8 cellular contexts compared by ENCODE assay signal in the genomic region with DNA sequence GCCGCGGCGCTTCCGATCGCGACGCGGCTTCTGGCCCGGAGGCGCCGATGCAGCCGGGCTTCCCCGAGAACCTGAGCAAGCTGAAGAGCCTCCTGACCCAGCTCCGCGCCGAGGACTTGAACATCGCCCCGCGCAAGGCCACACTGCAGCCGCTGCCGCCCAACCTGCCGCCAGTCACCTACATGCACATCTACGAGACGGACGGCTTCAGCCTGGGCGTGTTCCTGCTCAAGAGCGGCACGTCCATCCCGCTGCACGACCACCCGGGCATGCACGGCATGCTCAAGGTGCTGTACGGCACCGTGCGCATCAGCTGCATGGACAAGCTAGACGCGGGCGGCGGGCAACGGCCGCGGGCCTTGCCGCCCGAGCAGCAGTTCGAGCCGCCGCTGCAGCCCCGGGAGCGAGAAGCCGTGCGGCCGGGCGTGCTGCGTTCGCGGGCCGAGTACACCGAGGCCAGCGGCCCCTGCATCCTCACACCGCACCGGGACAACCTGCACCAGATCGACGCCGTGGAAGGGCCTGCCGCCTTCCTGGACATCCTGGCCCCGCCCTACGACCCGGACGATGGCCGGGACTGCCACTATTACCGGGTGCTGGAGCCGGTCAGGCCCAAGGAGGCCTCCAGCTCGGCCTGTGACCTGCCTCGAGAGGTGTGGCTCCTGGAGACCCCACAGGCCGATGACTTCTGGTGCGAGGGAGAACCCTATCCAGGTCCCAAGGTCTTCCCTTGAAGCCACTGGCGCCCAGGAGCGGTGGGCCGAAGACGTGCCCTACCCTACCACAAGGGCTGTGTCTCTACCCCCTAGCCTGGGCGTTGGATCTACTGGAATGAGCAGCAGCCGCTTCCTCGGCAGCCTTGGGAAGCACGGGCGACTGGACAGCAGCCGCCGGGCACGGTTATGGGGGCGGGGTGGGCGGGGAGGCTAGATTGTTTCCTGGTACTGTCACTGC. TPM values are rescaled to one million over a fixed set of nuclear protein-coding genes. Genes with fewer than 3 reads are reported as not detected.
DNase-seq lines count a peak whose midpoint lies in the region; ATAC-seq, FAIRE-seq and TF ChIP-seq lines count a peak whose summit lies in the region.

No MANE protein-coding gene starts in this region.

- H3K36me3 ChIP-seq in endothelial cell of umbilical vein (ENCODE audit: control insufficient read depth in 2 of 2, extremely low read depth in 1 of 2, insufficient read depth in 2 of 2, low read length in 2 of 2) (no peaks in the 10 kb centered on the region), mucosa of stomach (ENCODE audit: control insufficient read depth, insufficient read depth, low read length) (no peaks in the 10 kb centered on the region), upper lobe of left lung (peaks cover 0 to 5% (median 0%) of the 10 kb centered on the region in 4 donors)

- no peaks in the 10 kb centered on the region for H3K9me3 ChIP-seq in endothelial cell of umbilical vein (replicated peaks; ENCODE audit: control insufficient read depth, insufficient read depth, low read length)
- no peaks in the 10 kb centered on the region for H3K9me3 ChIP-seq in mucosa of stomach (ENCODE audit: control insufficient read depth, low read length)
- no peaks in the 10 kb centered on the region for H3K9me3 ChIP-seq in upper lobe of left lung

- H3K27ac ChIP-seq in endothelial cell of umbilical vein (ENCODE audit: insufficient read depth, low read depth, low read length) (peak overlapping the region; percentile 87), upper lobe of left lung (peak overlapping the region; percentile 93 to 96 (median 94))

- no peaks in the 10 kb centered on the region for H3K9me3 Mint-ChIP-seq in activated CD4-positive, alpha-beta T cell treated with anti-CD3 and anti-CD28 coated beads, Interleukin-2, amount 10 ng/mL, durations not matched to agents 24 days and 14 days

- H3K79me2 ChIP-seq in endothelial cell of umbilical vein (ENCODE audit: control insufficient read depth, insufficient read depth, low read length) = peaks cover 23% of the 10 kb centered on the region

- no peaks in the 10 kb centered on the region for H3K9me1 ChIP-seq in endothelial cell of umbilical vein (replicated peaks; ENCODE audit: control insufficient read depth, extremely low read depth, insufficient read depth, low read length)

- ATAC-seq in GM19463 (IDR thresholded peaks at IDR 0.05; ENCODE audit: unreplicated experiment) = peak; percentile 5
- ATAC-seq in upper lobe of left lung (ENCODE audit: low FRiP score in 2 of 2) = peak; percentile 41 to 45

- intact Hi-C loops in activated CD4-positive, alpha-beta T cell treated with anti-CD3 and anti-CD28 coated beads, Interleukin-2, amount 10 ng/mL, durations not matched to agents 24 days and 14 days (cut with micrococcal nuclease) = loop anchor here (1.0 kb wide), 1 partner anchor 11 kb away; the partner anchor contains the start of gene EGR2
- intact Hi-C loops in endothelial cell of umbilical vein (cut with micrococcal nuclease) = no loop called here

- peaks cover 39% of the 10 kb centered on the region for H3K4me1 Mint-ChIP-seq in activated CD4-positive, alpha-beta T cell treated with anti-CD3 and anti-CD28 coated beads, Interleukin-2, amount 10 ng/mL, durations not matched to agents 24 days and 14 days

- H3K4me2 ChIP-seq in endothelial cell of umbilical vein (ENCODE audit: insufficient read depth, low read length) = peak overlapping the region; percentile 72

- H2AFZ ChIP-seq in endothelial cell of umbilical vein (ENCODE audit: low read depth, low read length) = peak overlapping the region; percentile 99

- POLR2A ChIA-PET in endothelial cell of umbilical vein (lab: Charles Lee) = no interaction called here

- peak overlapping the region; percentile 99 for H3K4me3 Mint-ChIP-seq in activated CD4-positive, alpha-beta T cell treated with anti-CD3 and anti-CD28 coated beads, Interleukin-2, amount 10 ng/mL, durations not matched to agents 24 days and 14 days

- peak; percentile 24 for FAIRE-seq in endothelial cell of umbilical vein (lab: Jason Lieb, UNC)

- 8 to 37% methylated on average over 4 to 41 of the region's 90 CpGs for WGBS in upper lobe of left lung, 2 donors

- peak overlapping the region; percentile 91 for H3K27ac Mint-ChIP-seq in activated CD4-positive, alpha-beta T cell treated with anti-CD3 and anti-CD28 coated beads, Interleukin-2, amount 10 ng/mL, durations not matched to agents 24 days and 14 days

- no peak for TF ChIP-seq EP300 in upper lobe of left lung (IDR thresholded peaks at IDR 0.05)

- H3K27me3 ChIP-seq in endothelial cell of umbilical vein (ENCODE audit: control insufficient read depth in 2 of 2, insufficient read depth in 2 of 2, low read length in 2 of 2) (peaks cover 4 to 5% of the 10 kb centered on the region in 2 experiments), mucosa of stomach (ENCODE audit: control insufficient read depth, insufficient read depth, low read length) (peaks cover 3% of the 10 kb centered on the region), upper lobe of left lung (no peaks in the 10 kb centered on the region)

- DNase-seq in CMK (ENCODE audit: low read depth) (peak; percentile 17), HK-2 (ENCODE audit: unreplicated experiment) (peak; percentile 79), endothelial cell of umbilical vein (ENCODE audit: low read depth, low spot score) (peak; percentile 51), upper lobe of left lung (peak; percentile 44 to 89)
- DNase-seq in activated CD4-positive, alpha-beta T cell treated with anti-CD3 and anti-CD28 coated beads, Interleukin-2, amount 10 ng/mL, durations not matched to agents 24 days and 14 days = no peak
- DNase-seq in effector CD4-positive, alpha-beta T cell = no peak

- no peaks in the 10 kb centered on the region for H4K20me1 ChIP-seq in endothelial cell of umbilical vein (replicated peaks; ENCODE audit: control insufficient read depth, extremely low read depth, insufficient read depth, low read length)

- BruUV-seq in endothelial cell of umbilical vein (replicated peaks; lab: Mats Ljungman, UMichigan) = no TSS peak

- CTCF ChIA-PET in endothelial cell of umbilical vein (lab: Charles Lee) = interaction anchor here (1.0 to 4.5 kb wide), 7 partner anchors 11 to 278 kb away, joined by 3 to 36 read pairs (median 9); partner anchors contain the start of gene EGR2

- TF ChIP-seq CTCF in endothelial cell of umbilical vein (IDR thresholded peaks at IDR 0.05; ENCODE audit: extremely low read depth in 1 of 2, insufficient read depth in 1 of 2, low read depth in 1 of 2, low read length in 2 of 2) (no peak), upper lobe of left lung (IDR thresholded peaks at IDR 0.05) (no peak)

- H3K4me3 ChIP-seq in endothelial cell of umbilical vein (replicated peaks in 1 of 3; ENCODE audit: insufficient read depth in 1 of 3, low read depth in 1 of 3, low read length in 3 of 3) = peak overlapping the region; percentile 45 to 73 (median 70)
- H3K4me3 ChIP-seq in mucosa of stomach (ENCODE audit: low read length) = peak overlapping the region; percentile 89
- peak overlapping the region; percentile 30 to 99 (median 88) for H3K4me3 ChIP-seq in upper lobe of left lung

- peaks cover 18% of the 10 kb centered on the region for H3K4me1 ChIP-seq in endothelial cell of umbilical vein (ENCODE audit: control insufficient read depth, extremely low read depth, insufficient read depth, low read length)
- peaks cover 19% of the 10 kb centered on the region for H3K4me1 ChIP-seq in mucosa of stomach (ENCODE audit: control insufficient read depth, insufficient read depth, low read length)
- peaks cover 21 to 41% (median 24%) of the 10 kb centered on the region in 4 donors for H3K4me1 ChIP-seq in upper lobe of left lung

- H3K36me3 Mint-ChIP-seq in activated CD4-positive, alpha-beta T cell treated with anti-CD3 and anti-CD28 coated beads, Interleukin-2, amount 10 ng/mL, durations not matched to agents 24 days and 14 days (ENCODE audit: low read depth) = peaks cover 49% of the 10 kb centered on the region

- TF ChIP-seq POLR2A in endothelial cell of umbilical vein (IDR thresholded peaks at IDR 0.05; ENCODE audit: low read depth, low read length) = no peak
- peak in 1 of 4 donors; percentile 1 for TF ChIP-seq POLR2A in upper lobe of left lung (IDR thresholded peaks at IDR 0.05)

- no peak overlapping the region for H3K9ac ChIP-seq in endothelial cell of umbilical vein (replicated peaks; ENCODE audit: extremely low read depth, insufficient read depth, low read length)
- peak overlapping the region; percentile 84 for H3K9ac ChIP-seq in mucosa of stomach (ENCODE audit: low read length)

- H3K27me3 Mint-ChIP-seq in activated CD4-positive, alpha-beta T cell treated with anti-CD3 and anti-CD28 coated beads, Interleukin-2, amount 10 ng/mL, durations not matched to agents 24 days and 14 days = peaks cover 6% of the 10 kb centered on the region

- dilution Hi-C loops in endothelial cell of umbilical vein (cut with MboI; ENCODE audit: extremely low pct_ligation_motif_present, low sequenced_read_pairs) = no loop called here

RNA-seq across cellular contexts. Expression of gene ADO, which starts 0.9 kb away (rescaled TPM):
- total RNA-seq in activated CD4-positive, alpha-beta T cell treated with anti-CD3 and anti-CD28 coated beads, Interleukin-2, amount 10 ng/mL, durations not matched to agents 24 days and 14 days = 43.6 and 43.8 TPM in 2 replicates
- total RNA-seq in endothelial cell of umbilical vein (14.1 and 14.5 TPM in 2 replicates), upper lobe of left lung (10 to 100 TPM in 5 of 6 donors, 1 to 10 TPM in 1; 7.3 to 27.5 (median 19.2) TPM)
- polyA plus RNA-seq in endothelial cell of umbilical vein = 6.5 and 8.2 TPM in 2 replicates
- 5.2 and 6.1 TPM in 2 replicates for polyA plus RNA-seq in endothelial cell of umbilical vein (2011; cell fraction: cytosol; rRNA removed)
- 2.9 and 3.8 TPM in 2 replicates for polyA plus RNA-seq in endothelial cell of umbilical vein (2011; cell fraction: nucleus; rRNA removed)
- polyA plus RNA-seq in endothelial cell of umbilical vein (2012) = 8.7 and 9.1 TPM in 2 replicates
- polyA minus RNA-seq in endothelial cell of umbilical vein = 7.2 and 8.1 TPM in 2 replicates
- polyA minus RNA-seq in endothelial cell of umbilical vein (2011; cell fraction: cytosol; rRNA and poly(A)+ RNA removed) = 20.5 TPM
- polyA minus RNA-seq in endothelial cell of umbilical vein (2011; cell fraction: nucleus; rRNA and poly(A)+ RNA removed) = 5.7 and 6.3 TPM in 2 replicates

RNA-seq across cellular contexts. Expression of gene EGR2, which starts 10.8 kb away (rescaled TPM):
- total RNA-seq in activated CD4-positive, alpha-beta T cell treated with anti-CD3 and anti-CD28 coated beads, Interleukin-2, amount 10 ng/mL, durations not matched to agents 24 days and 14 days = 178 and 201 TPM in 2 replicates
- 0.46 and 0.67 TPM in 2 replicates for total RNA-seq in endothelial cell of umbilical vein
- polyA plus RNA-seq in endothelial cell of umbilical vein = 0.47 and 0.54 TPM in 2 replicates
- 0.12 and 0.32 TPM in 2 replicates for polyA plus RNA-seq in endothelial cell of umbilical vein (2011; cell fraction: cytosol; rRNA removed)
- polyA plus RNA-seq in endothelial cell of umbilical vein (2011; cell fraction: nucleus; rRNA removed) = 0.33 and 0.48 TPM in 2 replicates
- polyA plus RNA-seq in endothelial cell of umbilical vein (2012) = 0.07 TPM in 1 of 2 replicates, not detected in the other
- 0.42 and 2.2 TPM in 2 replicates for polyA minus RNA-seq in endothelial cell of umbilical vein
- polyA minus RNA-seq in endothelial cell of umbilical vein (2011; cell fraction: cytosol; rRNA and poly(A)+ RNA removed) = not detected
- 0.24 and 0.58 TPM in 2 replicates for polyA minus RNA-seq in endothelial cell of umbilical vein (2011; cell fraction: nucleus; rRNA and poly(A)+ RNA removed)
- 10 to 100 TPM in 2 of 6 donors, 1 to 10 TPM in 4; 3.5 to 50.9 (median 7.0) TPM for total RNA-seq in upper lobe of left lung

Comparison
In these comparisons a context has a peak if more than half of its experiments do, and no peak if none do; other contexts are left out.
1. DNase-seq: peak in CMK (single experiment), HK-2 (single experiment), endothelial cell of umbilical vein (single experiment) and upper lobe of left lung (2 of 2); none in activated CD4-positive, alpha-beta T cell treated with anti-CD3 and anti-CD28 coated beads, Interleukin-2, amount 10 ng/mL, durations not matched to agents 24 days and 14 days (single experiment) and effector CD4-positive, alpha-beta T cell (single experiment).
2. Peak in every context shown above with its lines, with median percentiles within 50 percentile points of each other: H3K4me3 ChIP-seq.